Comparison of ENCODE assay signal across 12 cellular contexts in the genomic region with DNA sequence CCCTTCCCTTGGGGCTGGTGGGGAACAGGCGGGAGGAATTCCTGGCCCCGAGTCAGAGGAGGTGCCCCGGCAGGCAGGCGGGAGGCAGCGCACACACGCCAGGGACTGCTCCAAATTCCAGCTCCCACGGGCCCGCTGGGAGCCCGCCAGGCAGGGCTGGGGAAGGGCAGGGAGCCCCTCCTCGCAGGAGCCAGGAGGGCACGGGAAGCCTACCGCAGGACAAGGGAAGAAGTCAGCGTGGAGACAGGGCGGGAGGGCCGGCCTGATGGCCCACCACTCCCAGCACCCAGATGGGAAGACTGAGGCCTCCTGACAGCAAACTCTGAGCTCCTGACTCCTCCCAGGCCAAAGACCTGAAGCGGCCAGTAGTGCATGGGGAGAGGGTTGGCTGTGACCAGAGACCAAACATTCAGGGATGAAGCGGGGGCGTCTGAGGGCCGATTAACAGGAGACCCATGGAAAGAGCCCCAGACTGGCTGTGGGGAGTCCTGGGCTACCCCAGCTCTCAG. TPM values are rescaled to one million over a fixed set of nuclear protein-coding genes. Genes with fewer than 3 reads are reported as not detected.
DNase-seq lines count a peak whose midpoint lies in the region; ATAC-seq and TF ChIP-seq lines count a peak whose summit lies in the region.
"Had no signal": no experiment of that assay in that cellular context is flagged by ENCODE, and none has a peak within 500 bp of the region (broad histone marks: within the 10 kb centered on the region; RNA-seq: fewer than 3 reads in every experiment).

No MANE protein-coding gene starts in this region.

- no peaks in the 10 kb centered on the region for H3K9me2 ChIP-seq in hepatocyte (replicated peaks; ENCODE audit: insufficient read depth)

- no peaks in the 10 kb centered on the region for H3K9me3 Mint-ChIP-seq in naive thymus-derived CD4-positive, alpha-beta T cell
- H3K9me3 Mint-ChIP-seq: CD8-positive, alpha-beta T cell; T-helper 1 cell treated with Interleukin-12 subunit alpha and Interleukin-12 subunit beta and Interleukin-4 antibody, amounts not matched to agents 30 μg/mL and 1 μg/mL, for 36 hours had no signal

- H3K27ac Mint-ChIP-seq in naive thymus-derived CD4-positive, alpha-beta T cell = no peak overlapping the region
- H3K27ac Mint-ChIP-seq: CD8-positive, alpha-beta T cell; T-helper 1 cell treated with Interleukin-12 subunit alpha and Interleukin-12 subunit beta and Interleukin-4 antibody, amounts not matched to agents 30 μg/mL and 1 μg/mL, for 36 hours had no signal

- no peak for DNase-seq in RWPE1 (ENCODE audit: low spot score)
- DNase-seq in esophagus squamous epithelium (lab: John Stamatoyannopoulos, UW) = no peak
- DNase-seq in upper lobe of left lung = peak in 1 of 2 donors; percentile 82
- DNase-seq in naive thymus-derived CD4-positive, alpha-beta T cell = no peak
- no peak for DNase-seq in NCI-H69 (lab: John Stamatoyannopoulos, UW)
- DNase-seq in hepatocyte (ENCODE audit: low spot score) = no peak
- DNase-seq: activated CD4-positive, CD25-positive, alpha-beta regulatory T cell treated with anti-CD3 and anti-CD28 coated beads, Interleukin-2, amount 50 U/mL, for 72 hours; CD8-positive, alpha-beta T cell; cortex of kidney; stimulated activated naive CD4-positive, alpha-beta T cell treated with Interleukin-2 at 50 U/mL for 16 hours had no signal

- CTCF ChIA-PET in RWPE1 (lab: Yijun Ruan, JAX) = interaction anchor here (0.6 kb wide), 1 partner anchor 124 kb away, joined by 3 read pairs; no protein-coding TSS in a partner anchor
- CTCF ChIA-PET in naive thymus-derived CD4-positive, alpha-beta T cell (lab: Charles Lee) = interaction anchor here (0.5 to 0.7 kb wide), 2 partner anchors 22 to 125 kb away, joined by 3 read pairs; partner anchors contain the start of gene RPL3

- no peak overlapping the region for H2AFZ ChIP-seq in hepatocyte

- no peak overlapping the region for H3K4me2 ChIP-seq in hepatocyte

- peaks cover 17 to 33% (median 25%) of the 10 kb centered on the region in 5 donors for H3K27me3 Mint-ChIP-seq in naive thymus-derived CD4-positive, alpha-beta T cell

- TF ChIP-seq CTCF in RWPE1 (conservative IDR thresholded peaks at IDR 0.05; ENCODE audit: low read depth) = no peak
- no peak for TF ChIP-seq CTCF in esophagus squamous epithelium (IDR thresholded peaks at IDR 0.05)
- no peak for TF ChIP-seq CTCF in upper lobe of left lung (IDR thresholded peaks at IDR 0.05)
- TF ChIP-seq CTCF in hepatocyte (IDR thresholded peaks at IDR 0.05; ENCODE audit: poor library complexity) = no peak

- H3K9me3 ChIP-seq in esophagus squamous epithelium (no peaks in the 10 kb centered on the region), mesodermal cell (ENCODE audit: control insufficient read depth, low read length) (no peaks in the 10 kb centered on the region), upper lobe of left lung (no peaks in the 10 kb centered on the region), hepatocyte (ENCODE audit: low read depth) (no peaks in the 10 kb centered on the region)
- no peaks in the 10 kb centered on the region for H3K9me3 ChIP-seq in naive thymus-derived CD4-positive, alpha-beta T cell (ENCODE audit: control insufficient read depth in 2 of 3, low read length in 3 of 3)

- no peak overlapping the region for H3K4me3 ChIP-seq in esophagus squamous epithelium
- H3K4me3 ChIP-seq in mesodermal cell (ENCODE audit: extremely low read depth, insufficient read depth, low read length, poor library complexity, severe bottlenecking) = no peak overlapping the region
- no peak overlapping the region for H3K4me3 ChIP-seq in upper lobe of left lung
- no peak overlapping the region for H3K4me3 ChIP-seq in naive thymus-derived CD4-positive, alpha-beta T cell (ENCODE audit: low read length)
- H3K4me3 ChIP-seq in hepatocyte = no peak overlapping the region

- no peaks in the 10 kb centered on the region for H4K20me1 ChIP-seq in hepatocyte (ENCODE audit: insufficient read depth, poor library complexity, severe bottlenecking)

- TF ChIP-seq POLR2A in esophagus squamous epithelium (IDR thresholded peaks at IDR 0.05) = no peak
- no peak for TF ChIP-seq POLR2A in upper lobe of left lung (IDR thresholded peaks at IDR 0.05)

- H3K36me3 Mint-ChIP-seq in naive thymus-derived CD4-positive, alpha-beta T cell = no peaks in the 10 kb centered on the region
- H3K36me3 Mint-ChIP-seq: CD8-positive, alpha-beta T cell had no signal

- peaks cover 4 to 23% (median 8%) of the 10 kb centered on the region in 7 donors for H3K4me1 Mint-ChIP-seq in naive thymus-derived CD4-positive, alpha-beta T cell

- no peak overlapping the region for H3K4me3 Mint-ChIP-seq in naive thymus-derived CD4-positive, alpha-beta T cell
- H3K4me3 Mint-ChIP-seq: CD8-positive, alpha-beta T cell; T-helper 1 cell treated with Interleukin-12 subunit alpha and Interleukin-12 subunit beta and Interleukin-4 antibody, amounts not matched to agents 30 μg/mL and 1 μg/mL, for 36 hours had no signal

- H3K27ac ChIP-seq in RWPE1 (peak overlapping the region; percentile 70), esophagus squamous epithelium (peak overlapping the region in 3 of 4 donors; percentile 58 to 72 (median 59)), mesodermal cell (ENCODE audit: low read depth, low read length, severe bottlenecking) (peak overlapping the region; percentile 93), upper lobe of left lung (peak overlapping the region in 3 of 4 donors; percentile 68 to 82 (median 77)), hepatocyte (no peak overlapping the region)
- no peak overlapping the region for H3K27ac ChIP-seq in naive thymus-derived CD4-positive, alpha-beta T cell (ENCODE audit: low read depth, low read length)

- H3K4me1 ChIP-seq in esophagus squamous epithelium (peaks cover 16 to 69% (median 27%) of the 10 kb centered on the region in 3 donors), mesodermal cell (ENCODE audit: control insufficient read depth, insufficient read depth, low read length, poor library complexity, severe bottlenecking) (peaks cover 35% of the 10 kb centered on the region), upper lobe of left lung (peaks cover 46 to 57% (median 48%) of the 10 kb centered on the region in 4 donors), hepatocyte (ENCODE audit: insufficient read depth) (peaks cover 31% of the 10 kb centered on the region)
- H3K4me1 ChIP-seq in naive thymus-derived CD4-positive, alpha-beta T cell (ENCODE audit: control insufficient read depth in 2 of 2, insufficient read depth in 2 of 2, low read length in 2 of 2) = no peaks in the 10 kb centered on the region

- TF ChIP-seq EP300 in upper lobe of left lung (IDR thresholded peaks at IDR 0.05) = no peak

- H3K27me3 ChIP-seq in esophagus squamous epithelium (peaks cover 0 to 30% (median 0%) of the 10 kb centered on the region in 4 donors), upper lobe of left lung (no peaks in the 10 kb centered on the region), hepatocyte (no peaks in the 10 kb centered on the region)
- peaks cover 0 to 4% of the 10 kb centered on the region in 2 donors for H3K27me3 ChIP-seq in naive thymus-derived CD4-positive, alpha-beta T cell (ENCODE audit: control insufficient read depth in 2 of 2, insufficient read depth in 2 of 2, low read length in 2 of 2)

- no peak for ATAC-seq in upper lobe of left lung (ENCODE audit: low FRiP score in 2 of 2)
- no peak for ATAC-seq in naive thymus-derived CD4-positive, alpha-beta T cell
- ATAC-seq: CD8-positive, alpha-beta T cell had no signal

- WGBS in esophagus squamous epithelium, 2 donors = 26% methylated on average over 7 of the region's 19 CpGs; no CpG with 5 or more reads in 1 of the 2 donors
- 86 to 91% methylated on average over 12 to 13 of the region's 19 CpGs for WGBS in mesodermal cell (ENCODE audit: insufficient coverage in 2 of 2), 2 experiments
- WGBS in upper lobe of left lung, 2 donors = 45 to 54% methylated on average over 15 to 19 of the region's 19 CpGs
- WGBS in hepatocyte (ENCODE audit: low lambda C conversion rate, missing lambda C conversion rate) = 77% methylated on average over 15 of the region's 19 CpGs

- no peaks in the 10 kb centered on the region for H3K36me3 ChIP-seq in esophagus squamous epithelium
- no peaks in the 10 kb centered on the region for H3K36me3 ChIP-seq in mesodermal cell (ENCODE audit: control insufficient read depth, insufficient read depth, low read length)
- H3K36me3 ChIP-seq in upper lobe of left lung = no peaks in the 10 kb centered on the region
- H3K36me3 ChIP-seq in naive thymus-derived CD4-positive, alpha-beta T cell (ENCODE audit: control insufficient read depth in 2 of 3, insufficient read depth in 3 of 3, low read length in 3 of 3) = no peaks in the 10 kb centered on the region
- H3K36me3 ChIP-seq in hepatocyte (replicated peaks; ENCODE audit: insufficient read depth, low read depth) = no peaks in the 10 kb centered on the region

- H3K79me2 ChIP-seq in hepatocyte = no peaks in the 10 kb centered on the region

- POLR2A ChIA-PET in RWPE1 (lab: Yijun Ruan, JAX; ENCODE audit: low non-redundant PET) = no interaction called here
- POLR2A ChIA-PET in naive thymus-derived CD4-positive, alpha-beta T cell (lab: Charles Lee) = no interaction called here

- intact Hi-C loops in esophagus squamous epithelium (cut with DNase I) = no loop called here
- intact Hi-C loops in naive thymus-derived CD4-positive, alpha-beta T cell (cut with micrococcal nuclease) = no loop called here

RNA-seq across cellular contexts. Expression of gene RPL3, which starts 22.4 kb away (rescaled TPM):
- total RNA-seq in esophagus squamous epithelium (1,000 to 10,000 TPM; 1,469 to 2,891 (median 2,008) TPM), upper lobe of left lung (1,000 to 10,000 TPM; 1,194 to 1,833 (median 1,624) TPM), hepatocyte (2,461 and 2,819 TPM in 2 replicates)
- polyA plus RNA-seq in mesodermal cell (2013, experiment 1 of 2) = 2,523 TPM
- polyA plus RNA-seq in mesodermal cell (2013, experiment 2 of 2) = 2,399 TPM
- total RNA-seq in naive thymus-derived CD4-positive, alpha-beta T cell = 1,000 to 10,000 TPM; 1,611 to 3,932 (median 3,789) TPM
- polyA plus RNA-seq in naive thymus-derived CD4-positive, alpha-beta T cell = 1,000 to 10,000 TPM; 4,573 to 5,509 TPM
- polyA plus RNA-seq in hepatocyte = 1,044 and 1,068 TPM in 2 replicates

RNA-seq across cellular contexts. Expression of gene PDGFB, which starts 52.3 kb away (rescaled TPM):
- 1 to 10 TPM; 1.2 to 6.3 (median 3.7) TPM for total RNA-seq in esophagus squamous epithelium
- 25.4 TPM for polyA plus RNA-seq in mesodermal cell (2013, experiment 1 of 2)
- 17.3 TPM for polyA plus RNA-seq in mesodermal cell (2013, experiment 2 of 2)
- 10 to 100 TPM; 15.4 to 41.7 (median 24.1) TPM for total RNA-seq in upper lobe of left lung
- total RNA-seq in naive thymus-derived CD4-positive, alpha-beta T cell = 1 to 10 TPM in 4 of 5 experiments, under 1 TPM in 1; 0.56 to 9.5 (median 2.3) TPM
- 1 to 10 TPM; 1.4 to 5.8 TPM for polyA plus RNA-seq in naive thymus-derived CD4-positive, alpha-beta T cell
- total RNA-seq in hepatocyte = 3.9 and 4.3 TPM in 2 replicates
- polyA plus RNA-seq in hepatocyte = 2.5 and 4.1 TPM in 2 replicates

RNA-seq across cellular contexts. Expression of gene SYNGR1, which starts 52.8 kb away (rescaled TPM):
- total RNA-seq in esophagus squamous epithelium (10 to 100 TPM; 13.3 to 35.5 (median 21.5) TPM), upper lobe of left lung (10 to 100 TPM in 1 of 6 donors, 1 to 10 TPM in 5; 2.0 to 14.6 (median 5.3) TPM), hepatocyte (15.8 and 23.1 TPM in 2 replicates)
- 37.9 TPM for polyA plus RNA-seq in mesodermal cell (2013, experiment 1 of 2)
- polyA plus RNA-seq in mesodermal cell (2013, experiment 2 of 2) = 29.3 TPM
- total RNA-seq in naive thymus-derived CD4-positive, alpha-beta T cell = 1 to 10 TPM in 2 of 5 experiments, under 1 TPM in 3; 0.12 to 7.0 (median 0.92) TPM
- polyA plus RNA-seq in naive thymus-derived CD4-positive, alpha-beta T cell = 1 to 10 TPM; 1.9 to 2.5 TPM
- polyA plus RNA-seq in hepatocyte = 58.8 and 92.7 TPM in 2 replicates

Comparison
In these comparisons a context has a peak if more than half of its experiments do, and no peak if none do; other contexts are left out.
1. H3K27ac ChIP-seq: peak in RWPE1 (single experiment), esophagus squamous epithelium (3 of 4), mesodermal cell (single experiment) and upper lobe of left lung (3 of 4); none in naive thymus-derived CD4-positive, alpha-beta T cell (single experiment) and hepatocyte (single experiment).